In the genomic region with DNA sequence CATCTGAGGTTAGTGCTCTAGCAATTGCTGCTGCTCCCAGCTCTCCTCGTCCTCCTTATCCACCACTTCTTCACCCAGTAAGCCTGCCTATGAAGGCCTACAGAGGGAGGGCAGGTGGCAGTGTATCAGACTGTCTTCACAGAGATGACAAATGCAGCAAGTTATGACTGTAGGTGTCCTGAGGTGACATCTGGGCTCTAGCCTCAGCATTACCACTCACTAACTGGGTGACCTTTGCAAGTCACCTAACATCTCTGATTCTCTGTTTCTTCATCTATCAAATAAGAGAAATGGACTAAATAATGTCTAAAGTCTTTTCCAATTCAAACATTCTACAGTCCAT, we compare ENCODE assay signal across 20 cellular contexts.
"Had no signal": no experiment of that assay in that cellular context is flagged by ENCODE, and none has a peak within 500 bp of the region (broad histone marks: within the 10 kb centered on the region; RNA-seq: fewer than 3 reads in every experiment).

No MANE protein-coding gene starts in this region.

- H3K27ac ChIP-seq: epithelial cell of prostate, hepatocyte, left lung, sigmoid colon had no signal

- H3K36me3 ChIP-seq: breast epithelium, left lung, sigmoid colon had no signal

- DNase-seq: activated CD4-positive, CD25-positive, alpha-beta regulatory T cell treated with anti-CD3 and anti-CD28 coated beads, Interleukin-2, amount 50 U/mL, for 72 hours; activated naive CD4-positive, alpha-beta T cell treated with Interleukin-2 at 50 U/mL for 16 hours; activated T-cell treated with anti-CD3 and anti-CD28 coated beads for 4 hours; anterior cingulate cortex; dermis blood vessel endothelial cell; effector memory CD8-positive, alpha-beta T cell; islet precursor cell; left lung; mesendoderm; nephron progenitor cell; sigmoid colon; SK-N-SH; stimulated activated CD4-positive, alpha-beta T cell treated with anti-CD3 and anti-CD28 coated beads, Interleukin-2, amount 100 ng/mL, for 48 hours; stimulated activated naive CD4-positive, alpha-beta T cell treated with Interleukin-2 at 50 U/mL for 16 hours; T-cell; T-helper 9 cell had no signal

- H3K4me1 ChIP-seq: breast epithelium, left lung had no signal

- H3K4me3 ChIP-seq: breast epithelium, hepatocyte, left lung, sigmoid colon had no signal

- H3K9me3 ChIP-seq: breast epithelium, left lung, sigmoid colon, SK-N-SH had no signal

- H3K27me3 ChIP-seq: breast epithelium, hepatocyte, left lung, sigmoid colon had no signal

- ATAC-seq: activated T-helper 17 cell treated with anti-CD3 and anti-CD28 coated beads, Interleukin-2, amount 50 U/mL, for 72 hours; effector memory CD8-positive, alpha-beta T cell; left lung; T-cell had no signal

- H3K9ac ChIP-seq: SK-N-SH had no signal
